In genomic region chr3:174440350-174440716, GRCh38 we compare ENCODE assay signal across 8 cellular contexts.
DNase-seq lines count a peak whose midpoint lies in the region; ATAC-seq and TF ChIP-seq lines count a peak whose summit lies in the region.

No MANE protein-coding gene starts in this region.

- H3K4me1 Mint-ChIP-seq in neural progenitor cell: peaks cover 21% of the 10 kb centered on the region

- H3K4me2 ChIP-seq in neural progenitor cell: peak overlapping the region; percentile 93

- no peaks in the 10 kb centered on the region for H3K9me3 Mint-ChIP-seq in neural progenitor cell

- H3K36me3 Mint-ChIP-seq in neural progenitor cell: no peaks in the 10 kb centered on the region

- 0 to 2% methylated on average over 6 of the region's 6 CpGs for WGBS in esophagus, 2 donors

- H4K20me1 ChIP-seq in neural progenitor cell (ENCODE audit: low read depth): no peaks in the 10 kb centered on the region

- peak overlapping the region; percentile 21 to 94 for H3K27ac ChIP-seq in esophagus (ENCODE audit: low read depth in 2 of 2, low read length in 1 of 2)
- H3K27ac ChIP-seq in neural progenitor cell: peak overlapping the region; percentile 100

- H3K4me1 ChIP-seq in esophagus (ENCODE audit: control insufficient read depth in 2 of 2, insufficient read depth in 2 of 2, low read length in 1 of 2) (no peaks in the 10 kb centered on the region), neural progenitor cell (peaks cover 42% of the 10 kb centered on the region)

- TF ChIP-seq CTCF in neural progenitor cell (IDR thresholded peaks at IDR 0.05): no peak

- H3K27me3 Mint-ChIP-seq in neural progenitor cell (ENCODE audit: insufficient read depth, low read depth): no peaks in the 10 kb centered on the region

- H3K4me3 ChIP-seq in esophagus (ENCODE audit: low read depth in 1 of 2, low read length in 2 of 2): peak overlapping the region in 1 of 2 donors; percentile 71
- peak overlapping the region; percentile 89 for H3K4me3 ChIP-seq in neural progenitor cell

- H3F3A ChIP-seq in neural progenitor cell (ENCODE audit: low read depth): peaks cover 57% of the 10 kb centered on the region

- peak overlapping the region; percentile 47 for H3K27ac Mint-ChIP-seq in neural progenitor cell

- peak overlapping the region; percentile 81 for H3K4me3 Mint-ChIP-seq in neural progenitor cell

- H3K79me2 ChIP-seq in neural progenitor cell (ENCODE audit: low read depth): peaks cover 42% of the 10 kb centered on the region

- H3K27me3 ChIP-seq in esophagus (ENCODE audit: control insufficient read depth in 1 of 2, insufficient read depth in 2 of 2, low read length in 2 of 2): peaks cover 0 to 2% of the 10 kb centered on the region in 2 donors
- no peaks in the 10 kb centered on the region for H3K27me3 ChIP-seq in neural progenitor cell

- DNase-seq in AG20443 (ENCODE audit: low spot score) (peak; percentile 11), HT-29 (ENCODE audit: low spot score) (peak; percentile 60), RPMI8226 (peak; percentile 71), neural progenitor cell (ENCODE audit: low spot score) (peak; percentile 38)

- no peaks in the 10 kb centered on the region for H3K36me3 ChIP-seq in esophagus (ENCODE audit: control insufficient read depth in 2 of 2, insufficient read depth in 2 of 2, low read length in 1 of 2)
- H3K36me3 ChIP-seq in neural progenitor cell: no peaks in the 10 kb centered on the region

- peak overlapping the region; percentile 38 for H2AFZ ChIP-seq in neural progenitor cell (replicated peaks)

- ATAC-seq in GM18511 (IDR thresholded peaks at IDR 0.05; ENCODE audit: unreplicated experiment): no peak
- no peak for ATAC-seq in HG03097 (IDR thresholded peaks at IDR 0.05; ENCODE audit: low FRiP score, unreplicated experiment)
- ATAC-seq in HG02798 (IDR thresholded peaks at IDR 0.05; ENCODE audit: poor library complexity, unreplicated experiment): no peak

- peak overlapping the region; percentile 74 for H3K9ac ChIP-seq in neural progenitor cell

- H3K9me3 ChIP-seq in esophagus (ENCODE audit: control insufficient read depth in 2 of 2, insufficient read depth in 1 of 2, low read depth in 1 of 2, low read length in 1 of 2) (no peaks in the 10 kb centered on the region), neural progenitor cell (ENCODE audit: low read depth) (no peaks in the 10 kb centered on the region)

Comparison
In these comparisons a context has a peak if more than half of its experiments do, and no peak if none do; other contexts are left out.
1. DNase-seq: peak in every context shown above with its lines; median percentile 71 in RPMI8226; 60 in HT-29; 38 in neural progenitor cell; 11 in AG20443.